8 cellular contexts compared by ENCODE assay signal in the genomic region with DNA sequence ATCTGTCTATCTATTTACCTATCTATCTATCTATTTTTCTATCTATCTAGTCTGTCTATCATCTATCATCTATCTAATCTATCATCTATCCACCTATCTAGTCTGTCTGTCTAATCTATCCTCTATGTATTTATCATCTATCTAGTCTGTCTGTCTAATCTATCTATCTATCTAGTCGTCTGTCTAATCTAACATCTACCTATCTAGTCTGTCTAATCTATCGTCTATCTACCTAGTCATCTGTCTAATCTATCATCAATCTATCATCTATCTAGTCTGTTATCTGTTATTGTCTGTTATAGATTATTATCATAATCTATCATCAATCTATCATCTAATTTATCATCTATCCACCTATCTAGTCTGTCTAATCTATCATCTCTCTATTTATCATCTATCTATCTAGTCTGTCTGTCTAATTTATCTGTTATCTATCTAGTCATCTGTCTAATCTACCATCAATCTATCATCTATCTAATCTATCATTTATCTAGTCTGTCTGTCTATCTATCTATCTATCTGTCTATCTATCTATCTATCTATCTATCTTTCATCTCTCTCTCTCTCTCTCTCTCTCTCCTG.
"Had no signal": no experiment of that assay in that cellular context is flagged by ENCODE, and none has a peak within 500 bp of the region (broad histone marks: within the 10 kb centered on the region; RNA-seq: fewer than 3 reads in every experiment).

No MANE protein-coding gene starts in this region.

- DNase-seq: GDM1, GF-D8 had no signal

- ATAC-seq: GM12878 had no signal

- H3K4me3 ChIP-seq: GM12878 had no signal

- FAIRE-seq: G401.6, GM12878, GM12891, GM12892, GM18507, GM19239 had no signal
